12 cellular contexts compared by ENCODE assay signal in genomic region chr16:10870137-10870776, GRCh38. TPM values are rescaled to one million over a fixed set of nuclear protein-coding genes. Genes with fewer than 3 reads are reported as not detected.
A peak's percentile ranks its signal among the peaks of the same experiment; 100 is the strongest.
DNase-seq lines count a peak whose midpoint lies in the region; ATAC-seq, FAIRE-seq and TF ChIP-seq lines count a peak whose summit lies in the region.
"Had no signal": no experiment of that assay in that cellular context is flagged by ENCODE, and none has a peak within 500 bp of the region (broad histone marks: within the 10 kb centered on the region; RNA-seq: fewer than 3 reads in every experiment).

No MANE protein-coding gene starts in this region.

- no peaks in the 10 kb centered on the region for H3K36me3 Mint-ChIP-seq in astrocyte (ENCODE audit: low read depth, unreplicated experiment)

- ATAC-seq in heart right ventricle = no peak
- ATAC-seq in upper lobe of left lung (ENCODE audit: low FRiP score in 2 of 2) = no peak

- H3K36me3 ChIP-seq in heart right ventricle (no peaks in the 10 kb centered on the region), astrocyte (ENCODE audit: insufficient read depth, low read length) (no peaks in the 10 kb centered on the region), upper lobe of left lung (no peaks in the 10 kb centered on the region)

- no peaks in the 10 kb centered on the region for H4K20me1 ChIP-seq in astrocyte (ENCODE audit: insufficient read depth, low read length)

- no peaks in the 10 kb centered on the region for H3K79me2 ChIP-seq in astrocyte (ENCODE audit: insufficient read depth, low read length)

- no peak overlapping the region for H3K9ac ChIP-seq in astrocyte (ENCODE audit: low read length)

- H2AFZ ChIP-seq in astrocyte (ENCODE audit: low read depth, low read length) = no peak overlapping the region

- FAIRE-seq in astrocyte (lab: Jason Lieb, UNC) = no peak
- FAIRE-seq: endothelial cell of umbilical vein, small intestine had no signal

- peaks cover 68% of the 10 kb centered on the region for H3K27me3 Mint-ChIP-seq in astrocyte (ENCODE audit: low read depth, unreplicated experiment)

- DNase-seq in heart right ventricle (no peak), cardiac septum (ENCODE audit: low spot score) (no peak), LHCN-M2 (ENCODE audit: low read depth) (peak; percentile 27), astrocyte (ENCODE audit: low read depth) (no peak), upper lobe of left lung (no peak), GDM1 (lab: John Stamatoyannopoulos, UW) (no peak), putamen (ENCODE audit: low spot score) (no peak), NCI-H748 (lab: John Stamatoyannopoulos, UW; ENCODE audit: unreplicated experiment) (no peak)
- DNase-seq: NCI-H69, small intestine, testis had no signal

- H3K4me1 ChIP-seq in heart right ventricle (peaks cover 0 to 69% (median 52%) of the 10 kb centered on the region in 9 donors), astrocyte (ENCODE audit: insufficient read depth, low read length) (peaks cover 17% of the 10 kb centered on the region), upper lobe of left lung (peaks cover 41 to 63% (median 49%) of the 10 kb centered on the region in 4 donors)
- H3K4me1 ChIP-seq: testis had no signal

- TF ChIP-seq EP300 in upper lobe of left lung (IDR thresholded peaks at IDR 0.05) = no peak

- peak overlapping the region; percentile 68 for H3K27ac Mint-ChIP-seq in astrocyte (ENCODE audit: unreplicated experiment)

- H3K27me3 ChIP-seq in heart right ventricle (peaks cover 0 to 12% (median 0%) of the 10 kb centered on the region in 7 donors), astrocyte (ENCODE audit: insufficient read depth, low read length) (peaks cover 2% of the 10 kb centered on the region), upper lobe of left lung (no peaks in the 10 kb centered on the region)
- H3K27me3 ChIP-seq: testis had no signal

- H3K9me3 Mint-ChIP-seq in astrocyte (ENCODE audit: unreplicated experiment) = peaks cover 8% of the 10 kb centered on the region

- peak overlapping the region; percentile 78 for H3K4me2 ChIP-seq in astrocyte (ENCODE audit: low read length)

- intact Hi-C loops in heart right ventricle (cut with DNase I) (loop anchor here in 3 of 10 donors (5.0 kb wide), 2 partner anchors 38 to 43 kb away; no protein-coding TSS in a partner anchor), cardiac septum (cut with DNase I) (no loop called here)

- TF ChIP-seq POLR2A in upper lobe of left lung (IDR thresholded peaks at IDR 0.05) = no peak

- TF ChIP-seq CTCF in heart right ventricle (IDR thresholded peaks at IDR 0.05) (no peak), astrocyte (IDR thresholded peaks at IDR 0.05; ENCODE audit: insufficient read depth, low read depth, low read length) (no peak), upper lobe of left lung (IDR thresholded peaks at IDR 0.05) (no peak)

- 81 to 88% methylated on average over 5 of the region's 5 CpGs for WGBS in heart right ventricle, 2 donors
- 74 to 79% methylated on average over 5 of the region's 5 CpGs for WGBS in upper lobe of left lung, 2 donors

- peak overlapping the region in 8 of 10 donors; percentile 27 to 90 (median 68) for H3K27ac ChIP-seq in heart right ventricle
- H3K27ac ChIP-seq in astrocyte (ENCODE audit: low read depth, low read length) = peak overlapping the region; percentile 42
- H3K27ac ChIP-seq in upper lobe of left lung = peak overlapping the region; percentile 48 to 80 (median 76)
- H3K27ac ChIP-seq: testis had no signal

- no peak overlapping the region for H3K4me3 Mint-ChIP-seq in astrocyte (ENCODE audit: unreplicated experiment)

- peaks cover 9% of the 10 kb centered on the region for H3K4me1 Mint-ChIP-seq in astrocyte (ENCODE audit: low read depth, unreplicated experiment)

- H3K9me3 ChIP-seq in heart right ventricle = no peaks in the 10 kb centered on the region
- no peaks in the 10 kb centered on the region for H3K9me3 ChIP-seq in astrocyte (ENCODE audit: insufficient read depth, low read depth, low read length)
- H3K9me3 ChIP-seq in upper lobe of left lung = no peaks in the 10 kb centered on the region
- H3K9me3 ChIP-seq: testis had no signal

- H3K4me3 ChIP-seq in heart right ventricle (no peak overlapping the region), astrocyte (ENCODE audit: insufficient read depth, low read depth, low read length) (no peak overlapping the region), upper lobe of left lung (no peak overlapping the region)
- H3K4me3 ChIP-seq: testis had no signal

RNA-seq across cellular contexts. Expression of gene CIITA, which starts 6.7 kb away (rescaled TPM):
- 10 to 100 TPM in 3 of 10 donors, 1 to 10 TPM in 7; 5.1 to 50.8 (median 8.7) TPM for total RNA-seq in heart right ventricle
- polyA plus RNA-seq in heart right ventricle = 10 to 100 TPM in 1 of 2 donors, 1 to 10 TPM in 1; 2.1 to 25.3 TPM
- total RNA-seq in cardiac septum = 7.2 TPM
- total RNA-seq in LHCN-M2 (2014; rRNA removed) = 1.1 TPM in 2 replicates
- polyA plus RNA-seq in LHCN-M2 (2012) = 0.29 TPM
- not detected in 2 replicates for total RNA-seq in astrocyte
- 100 to 1,000 TPM in 2 of 6 donors, 10 to 100 TPM in 4; 27.2 to 145 (median 83.2) TPM for total RNA-seq in upper lobe of left lung
- total RNA-seq: endothelial cell of umbilical vein had no signal
- polyA plus RNA-seq: endothelial cell of umbilical vein had no signal

RNA-seq across cellular contexts. Expression of gene TVP23A, which starts 51.7 kb away (rescaled TPM):
- total RNA-seq in heart right ventricle (under 1 TPM in 5 of 10 donors, not detected in 5; 0.13 to 0.44 (median 0.23) TPM), cardiac septum (0.13 TPM), LHCN-M2 (2014; rRNA removed) (not detected in 2 replicates), astrocyte (0.34 and 0.70 TPM in 2 replicates), upper lobe of left lung (1 to 10 TPM in 1 of 6 donors, under 1 TPM in 3, not detected in 2; 0.20 to 2.3 (median 0.61) TPM)
- polyA plus RNA-seq in heart right ventricle = under 1 TPM; 0.04 to 0.15 TPM
- 0.17 TPM for polyA plus RNA-seq in LHCN-M2 (2012)
- total RNA-seq: endothelial cell of umbilical vein had no signal
- polyA plus RNA-seq: endothelial cell of umbilical vein had no signal
